Comparison of ENCODE assay signal across 28 cellular contexts in the genomic region with DNA sequence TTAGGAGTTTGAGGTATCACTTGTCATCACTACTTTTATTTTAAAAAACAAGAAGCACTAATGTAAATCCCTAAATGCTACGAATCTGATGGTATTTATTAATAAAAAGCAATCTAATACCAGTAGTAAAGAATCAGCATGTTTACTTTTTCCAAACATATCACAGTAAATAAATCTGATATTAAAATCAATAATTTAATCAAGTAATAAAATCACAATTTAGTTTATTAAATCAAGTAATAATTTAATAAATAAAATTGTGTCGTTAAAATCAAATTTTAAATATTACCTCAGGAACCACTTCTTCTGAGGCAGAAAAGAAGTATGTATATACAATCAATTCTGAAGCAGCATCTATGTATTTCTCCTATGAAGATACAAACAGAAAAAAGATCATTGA.
"Had no signal": no experiment of that assay in that cellular context is flagged by ENCODE, and none has a peak within 500 bp of the region (broad histone marks: within the 10 kb centered on the region; RNA-seq: fewer than 3 reads in every experiment).

No MANE protein-coding gene starts in this region.

- H3K27me3 ChIP-seq: adrenal gland, body of pancreas, colonic mucosa, gastrocnemius medialis, heart left ventricle had no signal

- ATAC-seq: activated CD4-positive, alpha-beta T cell treated with anti-CD3 and anti-CD28 coated beads for 36 hours; activated CD8-positive, alpha-beta memory T cell treated with anti-CD3 and anti-CD28 coated beads, Interleukin-2, amount 10 ng/mL, durations not matched to agents 7 days and 5 days; activated CD8-positive, alpha-beta T cell treated with anti-CD3 and anti-CD28 coated beads, Interleukin-2, amount 10 ng/mL, durations not matched to agents 7 days and 5 days; activated naive CD8-positive, alpha-beta T cell treated with anti-CD3 and anti-CD28 coated beads, Interleukin-2, amount 50 U/mL, for 24 hours; body of pancreas; esophagus mucosa; gastrocnemius medialis; heart left ventricle had no signal

- H3K36me3 ChIP-seq: colonic mucosa had no signal

- H3K9me3 ChIP-seq: adrenal gland, body of pancreas, colonic mucosa, gastrocnemius medialis, heart left ventricle had no signal

- H3K4me1 ChIP-seq: adrenal gland, body of pancreas, colonic mucosa, gastrocnemius medialis, heart left ventricle had no signal

- H3K27ac ChIP-seq: adrenal gland, body of pancreas, colonic mucosa, gastrocnemius medialis, heart left ventricle, WERI-Rb-1 had no signal

- DNase-seq: activated CD4-positive, alpha-beta memory T cell treated with anti-CD3 and anti-CD28 coated beads for 36 hours; activated CD4-positive, alpha-beta T cell treated with anti-CD3 and anti-CD28 coated beads for 36 hours; activated CD4-positive, alpha-beta T cell treated with anti-CD3 and anti-CD28 coated beads, Interleukin-2, amount 10 ng/mL, durations not matched to agents 24 days and 14 days; activated CD4-positive, CD25-positive, alpha-beta regulatory T cell; activated CD4-positive, CD25-positive, alpha-beta regulatory T cell treated with anti-CD3 and anti-CD28 coated beads, Interleukin-2, amount 50 U/mL, for 72 hours; activated CD8-positive, alpha-beta memory T cell treated with anti-CD3 and anti-CD28 coated beads, Interleukin-2, amount 10 ng/mL, durations not matched to agents 7 days and 5 days; activated CD8-positive, alpha-beta memory T cell treated with anti-CD3 and anti-CD28 coated beads, Interleukin-2, amount 50 U/mL, for 4 hours; activated CD8-positive, alpha-beta T cell treated with anti-CD3 and anti-CD28 coated beads, Interleukin-2, amount 10 ng/mL, durations not matched to agents 7 days and 5 days; activated effector memory CD4-positive, alpha-beta T cell treated with anti-CD3 and anti-CD28 coated beads, Interleukin-2, amount 50 U/mL, for 16 hours; activated naive CD4-positive, alpha-beta T cell treated with anti-CD3 and anti-CD28 coated beads for 36 hours; activated naive CD8-positive, alpha-beta T cell treated with anti-CD3 and anti-CD28 coated beads for 36 hours; activated naive CD8-positive, alpha-beta T cell treated with anti-CD3 and anti-CD28 coated beads, Interleukin-2, amount 50 U/mL, for 24 hours; activated T-cell treated with anti-CD3 and anti-CD28 coated beads, Interleukin-2, amount 50 U/mL, for 1 hour; activated T-cell treated with anti-CD3 and anti-CD28 coated beads, Interleukin-2, amount 50 U/mL, for 48 hours; adrenal gland; amygdala; aorta; body of pancreas; caudate nucleus; colonic mucosa; effector CD8-positive, alpha-beta T cell; foreskin fibroblast; gastrocnemius medialis; glutamatergic neuron; heart left ventricle; T-helper 2 cell; WERI-Rb-1 had no signal

- H3K4me3 ChIP-seq: adrenal gland, body of pancreas, colonic mucosa, gastrocnemius medialis, heart left ventricle had no signal
